ENCODE assay signal across 17 cellular contexts in the genomic region with DNA sequence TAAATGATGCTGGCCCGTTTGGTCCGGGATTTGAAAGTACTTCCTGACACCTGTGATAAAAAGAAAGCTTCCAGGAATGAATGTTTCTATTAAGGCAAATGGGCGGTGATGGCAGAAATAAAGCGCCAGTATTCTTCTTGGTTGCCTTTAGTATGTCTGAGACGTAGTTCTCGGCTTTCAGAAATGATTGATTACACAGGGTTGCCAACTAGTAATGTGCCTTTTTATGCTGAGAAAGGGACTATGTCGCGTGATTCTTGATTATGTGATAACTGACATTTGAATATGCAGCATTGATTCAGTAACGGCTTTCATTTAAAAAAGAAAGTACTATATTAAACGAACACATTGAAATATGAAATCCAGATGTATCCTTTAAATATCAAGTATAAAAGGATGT.
"Had no signal": no experiment of that assay in that cellular context is flagged by ENCODE, and none has a peak within 500 bp of the region (broad histone marks: within the 10 kb centered on the region; RNA-seq: fewer than 3 reads in every experiment).

No MANE protein-coding gene starts in this region.

- H3K36me3 ChIP-seq: left ventricle myocardium inferior, upper lobe of left lung had no signal

- DNase-seq: activated CD4-positive, alpha-beta T cell treated with anti-CD3 and anti-CD28 coated beads, Interleukin-2, amount 10 ng/mL, durations not matched to agents 7 days and 5 days; activated CD8-positive, alpha-beta memory T cell treated with anti-CD3 and anti-CD28 coated beads, Interleukin-2, amount 50 U/mL, for 48 hours; activated naive CD4-positive, alpha-beta T cell treated with anti-CD3 and anti-CD28 coated beads, Interleukin-2, amount 10 ng/mL, durations not matched to agents 7 days and 5 days; endodermal cell; erythroblast; hippocampal formation; kidney; left ventricle myocardium inferior; natural killer cell; occipital lobe; right cardiac atrium; stimulated activated naive CD8-positive, alpha-beta T cell treated with anti-CD3 and anti-CD28 coated beads, Interleukin-15, Interleukin-2, amounts not matched to agents 100 U/mL and 50 U/mL, for 24 hours; upper lobe of left lung had no signal

- H3K9me3 Mint-ChIP-seq: activated CD4-positive, alpha-beta T cell treated with anti-CD3 and anti-CD28 coated beads, Interleukin-2, amount 10 ng/mL, durations not matched to agents 7 days and 5 days; activated naive CD4-positive, alpha-beta T cell treated with anti-CD3 and anti-CD28 coated beads, Interleukin-2, amount 10 ng/mL, durations not matched to agents 7 days and 5 days; activated T-helper 2 cell treated with anti-CD3 and anti-CD28 coated beads, Interferon-gamma antibody, Interleukin-2, Interleukin-4, amounts not matched to agents 10 μg/mL and 5 μg/mL and 100 μg/mL, durations not matched to agents 14 hours and 24 hours and 36 hours; endodermal cell; natural killer cell; T-helper 2 cell treated with Interferon-gamma antibody and Interleukin-4, amounts not matched to agents 5 μg/mL and 100 μg/mL, for 36 hours had no signal

- FAIRE-seq: astrocyte, kidney had no signal

- H3K4me3 ChIP-seq: left ventricle myocardium inferior, smooth muscle cell, upper lobe of left lung had no signal

- H3K27ac ChIP-seq: left ventricle myocardium inferior had no signal

- ATAC-seq: natural killer cell; stimulated activated naive CD8-positive, alpha-beta T cell treated with anti-CD3 and anti-CD28 coated beads, Interleukin-15, Interleukin-2, amounts not matched to agents 100 U/mL and 50 U/mL, for 24 hours had no signal

- H3K36me3 Mint-ChIP-seq: natural killer cell had no signal

- H3K27ac Mint-ChIP-seq: activated CD4-positive, alpha-beta T cell treated with anti-CD3 and anti-CD28 coated beads, Interleukin-2, amount 10 ng/mL, durations not matched to agents 7 days and 5 days; activated T-helper 2 cell treated with anti-CD3 and anti-CD28 coated beads, Interferon-gamma antibody, Interleukin-2, Interleukin-4, amounts not matched to agents 10 μg/mL and 5 μg/mL and 100 μg/mL, durations not matched to agents 14 hours and 24 hours and 36 hours; endodermal cell; natural killer cell; T-helper 2 cell treated with Interferon-gamma antibody and Interleukin-4, amounts not matched to agents 5 μg/mL and 100 μg/mL, for 36 hours had no signal

- H3K27me3 ChIP-seq: upper lobe of left lung had no signal

- H3K9me3 ChIP-seq: left ventricle myocardium inferior, upper lobe of left lung had no signal

- H3K4me3 Mint-ChIP-seq: activated CD4-positive, alpha-beta T cell treated with anti-CD3 and anti-CD28 coated beads, Interleukin-2, amount 10 ng/mL, durations not matched to agents 7 days and 5 days; activated naive CD4-positive, alpha-beta T cell treated with anti-CD3 and anti-CD28 coated beads, Interleukin-2, amount 10 ng/mL, durations not matched to agents 7 days and 5 days; endodermal cell; natural killer cell; T-helper 2 cell treated with Interferon-gamma antibody and Interleukin-4, amounts not matched to agents 5 μg/mL and 100 μg/mL, for 36 hours had no signal

- H3K27me3 Mint-ChIP-seq: activated CD4-positive, alpha-beta T cell treated with anti-CD3 and anti-CD28 coated beads, Interleukin-2, amount 10 ng/mL, durations not matched to agents 7 days and 5 days; activated naive CD4-positive, alpha-beta T cell treated with anti-CD3 and anti-CD28 coated beads, Interleukin-2, amount 10 ng/mL, durations not matched to agents 7 days and 5 days had no signal
